Comparison of ENCODE assay signal across 8 cellular contexts in the genomic region with DNA sequence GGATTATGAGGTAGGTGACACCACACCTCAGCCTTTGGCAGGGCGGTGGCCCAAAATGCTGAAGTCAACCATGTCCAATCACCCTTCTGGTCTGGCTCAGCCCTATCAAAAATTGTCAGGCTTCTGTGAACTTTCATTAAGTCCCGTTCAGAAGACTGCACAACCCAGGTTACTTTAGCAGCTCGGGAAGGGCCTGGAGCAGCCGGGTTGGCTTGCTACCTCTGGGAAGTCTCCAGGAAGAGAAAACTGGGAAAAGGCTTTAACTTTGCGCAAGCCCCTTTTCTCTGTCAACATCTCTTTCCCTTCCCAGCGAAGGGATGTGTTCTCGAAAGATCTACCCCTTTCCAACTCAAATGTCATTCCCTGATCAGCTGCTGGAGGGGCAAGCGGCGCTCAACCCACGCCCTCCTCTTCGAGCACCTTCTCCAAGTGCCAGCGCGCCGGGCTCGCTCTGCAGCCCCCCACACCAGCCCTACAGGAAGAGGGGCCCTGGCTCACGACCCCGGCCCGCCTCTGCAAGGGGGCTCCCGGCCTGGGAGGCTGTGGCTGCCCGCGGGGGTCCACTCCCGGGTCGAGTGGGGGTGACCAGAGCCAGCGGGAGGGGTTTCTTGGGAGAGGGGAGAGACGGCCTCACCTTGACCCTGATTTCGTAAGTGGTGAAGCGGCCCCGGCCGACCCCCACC. TPM values are rescaled to one million over a fixed set of nuclear protein-coding genes. Genes with fewer than 3 reads are reported as not detected.
DNase-seq lines count a peak whose midpoint lies in the region; ATAC-seq, FAIRE-seq and TF ChIP-seq lines count a peak whose summit lies in the region.

No MANE protein-coding gene starts in this region.

- BruUV-seq in HepG2 (replicated peaks; lab: Mats Ljungman, UMichigan), result no TSS peak

- POLR2A ChIA-PET in HepG2 (lab: Yijun Ruan, JAX), result interaction anchor here (1.2 to 2.5 kb wide), 8 partner anchors 14 to 835 kb away, joined by 4 to 36 read pairs (median 4); a partner anchor contains a TSS

- no peaks in the 10 kb centered on the region for H4K20me1 ChIP-seq in KMS-11 (ENCODE audit: insufficient read depth)
- H4K20me1 ChIP-seq in HepG2 (ENCODE audit: insufficient read depth, low read length), result 0 out of 2 replicates have a peak, but pooled peaks cover 2% of the 10 kb centered on the region

- H3K4me2 ChIP-seq in KMS-11 (peak overlapping the region; percentile 80), HepG2 (ENCODE audit: low read depth, low read length) (peak overlapping the region; percentile 87)

- TF ChIP-seq POLR2A in HepG2 (IDR thresholded peaks at IDR 0.05; ENCODE audit: insufficient read depth in 1 of 2, low read depth in 2 of 2, low read length in 2 of 2), result no peak

- intact Hi-C loops in HepG2 (cut with micrococcal nuclease; ENCODE audit: unreplicated experiment), result loop anchor here (2.0 kb wide), 1 partner anchor 147 kb away; no protein-coding TSS in a partner anchor

- in situ Hi-C loops in HepG2 (cut with HindIII; ENCODE audit: extremely low pct_ligation_motif_present, low pct_unique_long_range_greater_than_20kb), result no loop called here

- no peak for FAIRE-seq in HepG2 (lab: Jason Lieb, UNC)

- H3K79me2 ChIP-seq in KMS-11 (ENCODE audit: insufficient read depth, low read depth) (peaks cover 15% of the 10 kb centered on the region), HepG2 (ENCODE audit: insufficient read depth, low read length) (peaks cover 40% of the 10 kb centered on the region)

- H2AFZ ChIP-seq in KMS-11 (ENCODE audit: low read depth) (peak overlapping the region; percentile 68), HepG2 (ENCODE audit: low read length) (no peak overlapping the region)

- no peak overlapping the region for H3K4me3 ChIP-seq in KMS-11 (IDR thresholded peaks at IDR 0.05; ENCODE audit: insufficient read depth, low read depth, low read length)
- H3K4me3 ChIP-seq in HepG2 (replicated peaks in 1 of 3; ENCODE audit: insufficient read depth in 1 of 3, low read depth in 2 of 3, low read length in 3 of 3), result peak overlapping the region; percentile 91 to 93 (median 92)

- H3K4me1 ChIP-seq in KMS-11 (ENCODE audit: low read depth, poor library complexity, severe bottlenecking), result peaks cover 4% of the 10 kb centered on the region
- H3K4me1 ChIP-seq in HepG2 (ENCODE audit: insufficient read depth, low read length), result peaks cover 38% of the 10 kb centered on the region

- CTCF ChIA-PET in HepG2 (lab: Yijun Ruan, JAX; ENCODE audit: low intra/inter-chr PET ratio, low total read pairs), result no interaction called here

- H3K27me3 ChIP-seq in KMS-11 (ENCODE audit: insufficient read depth, low read depth) (no peaks in the 10 kb centered on the region), HepG2 (ENCODE audit: control insufficient read depth in 1 of 2, insufficient read depth in 2 of 2, low read length in 2 of 2) (no peaks in the 10 kb centered on the region; a peak in 1 of 5 replicates)

- no peak for TF ChIP-seq EP300 in HepG2 (IDR thresholded peaks at IDR 0.05; ENCODE audit: low read depth in 2 of 2, low read length in 2 of 2)
- no peak for TF ChIP-seq EP300 in HepG2 (CRISPR knock-in tag; IDR thresholded peaks at IDR 0.05; ENCODE audit: borderline replicate concordance)

- 1% methylated on average over 15 of the region's 29 CpGs for WGBS in HepG2 (ENCODE audit: low lambda C conversion rate)

- H3K9me3 ChIP-seq in HepG2 (ENCODE audit: low read length), result no peaks in the 10 kb centered on the region

- TF ChIP-seq RAD21 in HepG2 (CRISPR knock-in tag; IDR thresholded peaks at IDR 0.05), result no peak

- H3K9ac ChIP-seq in KMS-11 (peak overlapping the region; percentile 61), HepG2 (ENCODE audit: insufficient read depth, low read depth, low read length) (peak overlapping the region; percentile 89)

- no peak for TF ChIP-seq CTCF in KMS-11 (conservative IDR thresholded peaks at IDR 0.05; ENCODE audit: low read depth, low read length)
- TF ChIP-seq CTCF in HepG2 (CRISPR knock-in tag; IDR thresholded peaks at IDR 0.05), result no peak

- peak; percentile 7 for ATAC-seq in GM21576 (IDR thresholded peaks at IDR 0.05; ENCODE audit: unreplicated experiment)
- peak; percentile 31 for ATAC-seq in HepG2

- DNase-seq in Daoy (ENCODE audit: low read depth) (peak; percentile 45), UCSD-AML1 (lab: John Stamatoyannopoulos, UW; ENCODE audit: unreplicated experiment) (peak; percentile 65), dermis blood vessel endothelial cell (peak; percentile 54), HepG2 (ENCODE audit: low spot score) (no peak), GF-D8 (lab: John Stamatoyannopoulos, UW) (no peak)
- peak; percentile 4 for DNase-seq in stimulated activated CD8-positive, alpha-beta memory T cell treated with anti-CD3 and anti-CD28 coated beads, Interleukin-15, amount 100 ng/mL, for 1 hour (ENCODE audit: low read depth)

- H3K27ac ChIP-seq in KMS-11, result peak overlapping the region; percentile 74; the same call in 1 of the 2 replicates
- H3K27ac ChIP-seq in HepG2 (ENCODE audit: extremely low read length, insufficient read depth, low read length), result peak overlapping the region; percentile 94

- H3K36me3 ChIP-seq in KMS-11 (ENCODE audit: insufficient read depth) (no peaks in the 10 kb centered on the region), HepG2 (replicated peaks in 1 of 2; ENCODE audit: control insufficient read depth in 1 of 2, insufficient read depth in 2 of 2, low read length in 2 of 2) (0 out of 5 replicates have a peak, but pooled peaks cover 0 to under 1% of the 10 kb centered on the region in 2 experiments)

TF ChIP-seq in HepG2, 621 proteins besides CTCF, POLR2A, EP300 and RAD21 (continues in another document):
- TF ChIP-seq ZSCAN29 (CRISPR knock-in tag; conservative IDR thresholded peaks at IDR 0.05), result 0 out of 2 replicates have a peak, but pooled peaks have one; percentile 9
- TF ChIP-seq DMAP1 (CRISPR knock-in tag; IDR thresholded peaks at IDR 0.05), result 0 out of 2 replicates have a peak, but pooled peaks have one; percentile 12
- no peak for TF ChIP-seq ZNF335 (CRISPR knock-in tag; IDR thresholded peaks at IDR 0.05)
- TF ChIP-seq, protein P1, sequence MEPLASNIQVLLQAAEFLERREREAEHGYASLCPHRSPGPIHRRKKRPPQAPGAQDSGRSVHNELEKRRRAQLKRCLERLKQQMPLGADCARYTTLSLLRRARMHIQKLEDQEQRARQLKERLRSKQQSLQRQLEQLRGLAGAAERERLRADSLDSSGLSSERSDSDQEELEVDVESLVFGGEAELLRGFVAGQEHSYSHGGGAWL (CRISPR knock-in tag; IDR thresholded peaks at IDR 0.05), result peak; percentile 17; the same call in 1 of the 2 replicates
- TF ChIP-seq HDAC1 (CRISPR knock-in tag; IDR thresholded peaks at IDR 0.05), result peak; percentile 16

RNA-seq across cellular contexts. Expression of a gene that starts 0.6 kb away (rescaled TPM):
- 171 and 206 TPM in 2 replicates for total RNA-seq in Daoy (2014; rRNA removed; shearing (Covaris generic))
- 212 and 228 TPM in 2 replicates for total RNA-seq in dermis blood vessel endothelial cell
- 84.9 and 111 TPM in 2 replicates for total RNA-seq in HepG2 (2016; rRNA removed; fragmentation: Illumina TruSeq; extraction: Trizol)
- 76.5 and 88.5 TPM in 2 replicates for total RNA-seq in HepG2 (2016; cell fraction: cytosol; rRNA removed; fragmentation: Illumina TruSeq; extraction: Trizol; ENCODE audit: low read depth)
- total RNA-seq in HepG2 (2016; cell fraction: insoluble cytoplasmic fraction; rRNA removed; fragmentation: Illumina TruSeq; extraction: Trizol), result 88.8 and 113 TPM in 2 replicates
- 153 and 156 TPM in 2 replicates for total RNA-seq in HepG2 (2016; cell fraction: membrane; rRNA removed; fragmentation: Illumina TruSeq; extraction: Trizol)
- total RNA-seq in HepG2 (2016; cell fraction: nucleus; rRNA removed; fragmentation: Illumina TruSeq; extraction: Trizol), result 40.1 and 47.1 TPM in 2 replicates
- polyA plus RNA-seq in HepG2 (2011; rRNA removed), result 161 and 226 TPM in 2 replicates
- 86.0 and 158 TPM in 2 replicates for polyA plus RNA-seq in HepG2 (2011; cell fraction: cytosol; rRNA removed)
- polyA plus RNA-seq in HepG2 (2011; cell fraction: nucleus; rRNA removed), result 18.8 and 37.1 TPM in 2 replicates
- 105 and 119 TPM in 2 replicates for polyA plus RNA-seq in HepG2 (2012)
- polyA plus RNA-seq in HepG2 (2016; cell fraction: cytosol; fragmentation: Illumina TruSeq; extraction: Trizol; ENCODE audit: low read depth), result 170 and 199 TPM in 2 replicates
- polyA plus RNA-seq in HepG2 (2016; cell fraction: insoluble cytoplasmic fraction; fragmentation: Illumina TruSeq; extraction: Trizol; ENCODE audit: low read depth), result 189 and 197 TPM in 2 replicates
- polyA plus RNA-seq in HepG2 (2016; cell fraction: membrane; fragmentation: Illumina TruSeq; extraction: Trizol; ENCODE audit: low read depth), result 247 and 254 TPM in 2 replicates
- polyA plus RNA-seq in HepG2 (2016; cell fraction: nucleus; fragmentation: Illumina TruSeq; extraction: Trizol; ENCODE audit: insufficient read depth, low read depth), result 84.4 and 93.0 TPM in 2 replicates
- 58.3 and 60.5 TPM in 2 replicates for polyA minus RNA-seq in HepG2 (2011; rRNA and poly(A)+ RNA removed; ENCODE audit: low replicate concordance)
- polyA minus RNA-seq in HepG2 (2011; cell fraction: cytosol; rRNA and poly(A)+ RNA removed), result 38.9 and 45.4 TPM in 2 replicates
- 20.5 and 22.4 TPM in 2 replicates for polyA minus RNA-seq in HepG2 (2011; cell fraction: nucleus; rRNA and poly(A)+ RNA removed)

RNA-seq across cellular contexts. Expression of a gene that starts 34.6 kb away (rescaled TPM):
- total RNA-seq in Daoy (2014; rRNA removed; shearing (Covaris generic)), result 3.5 and 6.9 TPM in 2 replicates
- total RNA-seq in dermis blood vessel endothelial cell (3.4 and 3.7 TPM in 2 replicates), HepG2 (2016; rRNA removed; fragmentation: Illumina TruSeq; extraction: Trizol) (14.0 and 18.1 TPM in 2 replicates)
- total RNA-seq in HepG2 (2016; cell fraction: cytosol; rRNA removed; fragmentation: Illumina TruSeq; extraction: Trizol; ENCODE audit: low read depth), result 21.2 and 28.6 TPM in 2 replicates
- 12.7 and 18.1 TPM in 2 replicates for total RNA-seq in HepG2 (2016; cell fraction: insoluble cytoplasmic fraction; rRNA removed; fragmentation: Illumina TruSeq; extraction: Trizol)
- total RNA-seq in HepG2 (2016; cell fraction: membrane; rRNA removed; fragmentation: Illumina TruSeq; extraction: Trizol), result 9.7 and 11.2 TPM in 2 replicates
- total RNA-seq in HepG2 (2016; cell fraction: nucleus; rRNA removed; fragmentation: Illumina TruSeq; extraction: Trizol), result 16.6 and 19.1 TPM in 2 replicates
- 1.3 and 3.1 TPM in 2 replicates for polyA plus RNA-seq in HepG2 (2011; rRNA removed)
- polyA plus RNA-seq in HepG2 (2011; cell fraction: cytosol; rRNA removed), result 0.93 and 1.0 TPM in 2 replicates
- polyA plus RNA-seq in HepG2 (2011; cell fraction: nucleus; rRNA removed), result 1.2 and 2.7 TPM in 2 replicates
- 1.7 and 4.7 TPM in 2 replicates for polyA plus RNA-seq in HepG2 (2012)
- polyA plus RNA-seq in HepG2 (2016; cell fraction: cytosol; fragmentation: Illumina TruSeq; extraction: Trizol; ENCODE audit: low read depth), result 1.9 and 2.2 TPM in 2 replicates
- 11.2 and 14.7 TPM in 2 replicates for polyA plus RNA-seq in HepG2 (2016; cell fraction: insoluble cytoplasmic fraction; fragmentation: Illumina TruSeq; extraction: Trizol; ENCODE audit: low read depth)
- 1.6 and 2.8 TPM in 2 replicates for polyA plus RNA-seq in HepG2 (2016; cell fraction: membrane; fragmentation: Illumina TruSeq; extraction: Trizol; ENCODE audit: low read depth)
- polyA plus RNA-seq in HepG2 (2016; cell fraction: nucleus; fragmentation: Illumina TruSeq; extraction: Trizol; ENCODE audit: insufficient read depth, low read depth), result 8.1 and 8.4 TPM in 2 replicates
- 7.2 and 9.6 TPM in 2 replicates for polyA minus RNA-seq in HepG2 (2011; rRNA and poly(A)+ RNA removed; ENCODE audit: low replicate concordance)
- 6.4 and 9.8 TPM in 2 replicates for polyA minus RNA-seq in HepG2 (2011; cell fraction: cytosol; rRNA and poly(A)+ RNA removed)
- polyA minus RNA-seq in HepG2 (2011; cell fraction: nucleus; rRNA and poly(A)+ RNA removed), result 11.4 and 25.8 TPM in 2 replicates

Comparison
In these comparisons a context has a peak if more than half of its experiments do, and no peak if none do; other contexts are left out.
1. DNase-seq: peak in Daoy (single experiment), UCSD-AML1 (single experiment), dermis blood vessel endothelial cell (single experiment) and stimulated activated CD8-positive, alpha-beta memory T cell treated with anti-CD3 and anti-CD28 coated beads, Interleukin-15, amount 100 ng/mL, for 1 hour (single experiment); none in HepG2 (single experiment) and GF-D8 (single experiment).